ENCODE assay signal across 9 cellular contexts in the genomic region with DNA sequence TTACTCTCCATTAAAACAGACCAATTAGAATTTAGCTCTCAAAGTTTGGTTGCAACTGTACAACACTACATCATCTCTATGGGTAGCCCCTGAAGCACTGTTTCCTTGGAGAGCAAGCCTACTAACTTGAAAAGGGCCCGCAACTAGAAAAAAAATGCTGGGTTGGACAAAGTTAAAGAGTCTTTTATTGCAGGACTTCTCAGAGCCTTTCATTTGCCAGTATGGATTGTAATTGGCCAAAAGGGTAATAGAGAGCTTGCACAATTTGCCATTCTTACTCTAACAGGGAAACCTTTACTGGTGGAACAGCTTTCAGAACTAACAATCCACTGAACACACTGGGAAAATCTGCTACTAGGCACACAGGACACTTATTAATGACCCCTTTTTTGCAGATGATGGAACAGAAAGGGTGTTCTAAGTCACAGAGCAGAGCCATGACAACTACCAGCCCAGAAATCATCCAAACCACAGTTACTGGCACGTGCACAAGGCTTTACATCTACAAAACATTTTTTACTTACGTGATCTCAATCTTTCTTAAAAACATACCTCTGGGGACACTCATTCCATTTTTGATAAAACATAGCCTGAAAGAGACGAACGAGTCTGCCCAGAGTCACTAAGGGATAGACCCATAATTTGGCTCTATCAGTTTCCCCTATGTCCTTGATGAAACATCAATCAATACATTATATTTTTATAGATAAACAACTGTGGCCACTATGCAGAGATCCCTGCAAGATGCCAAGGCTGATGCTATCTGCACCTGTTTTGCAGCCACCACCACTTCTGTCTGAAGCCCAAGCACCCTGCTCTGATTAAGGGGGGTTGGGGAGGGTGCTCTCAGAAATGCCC.
DNase-seq lines count a peak whose midpoint lies in the region; ATAC-seq and TF ChIP-seq lines count a peak whose summit lies in the region.
"Had no signal": no experiment of that assay in that cellular context is flagged by ENCODE, and none has a peak within 500 bp of the region (broad histone marks: within the 10 kb centered on the region; RNA-seq: fewer than 3 reads in every experiment).

No MANE protein-coding gene starts in this region.

- peaks cover 84% of the 10 kb centered on the region for H3K4me1 Mint-ChIP-seq in activated naive CD4-positive, alpha-beta T cell treated with anti-CD3 and anti-CD28 coated beads, Interleukin-2, amount 10 ng/mL, durations not matched to agents 7 days and 5 days
- peaks cover 78% of the 10 kb centered on the region for H3K4me1 Mint-ChIP-seq in activated B cell treated with CpG ODN at 0.5 μM for 24 hours

- H3K27ac ChIP-seq in iPS-18a (ENCODE audit: low read length) (no peak overlapping the region), suprapubic skin (no peak overlapping the region)

- peak overlapping the region; percentile 90 for H3K4me3 Mint-ChIP-seq in activated naive CD4-positive, alpha-beta T cell treated with anti-CD3 and anti-CD28 coated beads, Interleukin-2, amount 10 ng/mL, durations not matched to agents 7 days and 5 days
- peak overlapping the region; percentile 90 for H3K4me3 Mint-ChIP-seq in activated B cell treated with CpG ODN at 0.5 μM for 24 hours

- H3K27me3 ChIP-seq in iPS-18a (ENCODE audit: control insufficient read depth, insufficient read depth, low read length) (peaks cover 36% of the 10 kb centered on the region), suprapubic skin (no peaks in the 10 kb centered on the region)

- H3K4me1 ChIP-seq in iPS-18a (ENCODE audit: control insufficient read depth, low read depth, low read length) (peaks cover 3% of the 10 kb centered on the region), suprapubic skin (peaks cover 57% of the 10 kb centered on the region)

- TF ChIP-seq CTCF in activated B cell treated with CpG ODN at 0.5 μM for 24 hours (IDR thresholded peaks at IDR 0.05) (no peak), suprapubic skin (IDR thresholded peaks at IDR 0.05) (no peak)

- H3K36me3 Mint-ChIP-seq in activated naive CD4-positive, alpha-beta T cell treated with anti-CD3 and anti-CD28 coated beads, Interleukin-2, amount 10 ng/mL, durations not matched to agents 7 days and 5 days, result peaks cover 12% of the 10 kb centered on the region
- no peaks in the 10 kb centered on the region for H3K36me3 Mint-ChIP-seq in activated B cell treated with CpG ODN at 0.5 μM for 24 hours (ENCODE audit: low read depth)

- no peak for TF ChIP-seq POLR2A in suprapubic skin (IDR thresholded peaks at IDR 0.05)

- H3K4me3 ChIP-seq in iPS-18a (ENCODE audit: low read length) (peak overlapping the region; percentile 44), suprapubic skin (peak overlapping the region; percentile 54)

- TF ChIP-seq EP300 in suprapubic skin (IDR thresholded peaks at IDR 0.05), result no peak

- no peak for ATAC-seq in activated B cell treated with CpG ODN at 0.5 μM for 24 hours (ENCODE audit: low read depth)

- H3K27ac Mint-ChIP-seq in activated naive CD4-positive, alpha-beta T cell treated with anti-CD3 and anti-CD28 coated beads, Interleukin-2, amount 10 ng/mL, durations not matched to agents 7 days and 5 days, result peak overlapping the region; percentile 78
- no peak overlapping the region for H3K27ac Mint-ChIP-seq in activated B cell treated with CpG ODN at 0.5 μM for 24 hours

- intact Hi-C loops in activated B cell treated with CpG ODN at 0.5 μM for 24 hours (cut with micrococcal nuclease), result loop anchor here (1.0 to 5.0 kb wide), 4 partner anchors 23 to 232 kb away; no protein-coding TSS in a partner anchor

- CTCF ChIA-PET in activated naive CD4-positive, alpha-beta T cell treated with anti-CD3 and anti-CD28 coated beads, Interleukin-2, amount 10 ng/mL, durations not matched to agents 7 days and 5 days (lab: Charles Lee), result interaction anchor here (1.7 kb wide), 1 partner anchor 86 kb away, joined by 3 read pairs; no protein-coding TSS in a partner anchor
- CTCF ChIA-PET in activated B cell treated with CpG ODN at 0.5 μM for 24 hours (lab: Charles Lee), result interaction anchor here (1.3 kb wide), 1 partner anchor 513 kb away, joined by 3 read pairs; no protein-coding TSS in a partner anchor

- DNase-seq in activated naive CD4-positive, alpha-beta T cell treated with anti-CD3 and anti-CD28 coated beads, Interleukin-2, amount 10 ng/mL, durations not matched to agents 7 days and 5 days, result no peak
- no peak for DNase-seq in activated naive CD4-positive, alpha-beta T cell treated with Interleukin-2 at 50 U/mL for 16 hours
- no peak for DNase-seq in activated B cell treated with CpG ODN at 0.5 μM for 24 hours
- no peak for DNase-seq in suprapubic skin (ENCODE audit: low spot score in 2 of 2)
- DNase-seq in RKO (ENCODE audit: low spot score), result no peak
- DNase-seq in NCI-H1092 (lab: John Stamatoyannopoulos, UW), result no peak
- DNase-seq in NCI-H748 treated with DMSO at 0.1 percent for 48 hours (lab: John Stamatoyannopoulos, UW), result no peak
- DNase-seq: kidney glomerular epithelial cell had no signal

- WGBS in suprapubic skin, result 37% methylated on average over 5 of the region's 5 CpGs

- no peaks in the 10 kb centered on the region for H3K9me3 Mint-ChIP-seq in activated naive CD4-positive, alpha-beta T cell treated with anti-CD3 and anti-CD28 coated beads, Interleukin-2, amount 10 ng/mL, durations not matched to agents 7 days and 5 days
- no peaks in the 10 kb centered on the region for H3K9me3 Mint-ChIP-seq in activated B cell treated with CpG ODN at 0.5 μM for 24 hours

- no peaks in the 10 kb centered on the region for H3K27me3 Mint-ChIP-seq in activated naive CD4-positive, alpha-beta T cell treated with anti-CD3 and anti-CD28 coated beads, Interleukin-2, amount 10 ng/mL, durations not matched to agents 7 days and 5 days
- H3K27me3 Mint-ChIP-seq in activated B cell treated with CpG ODN at 0.5 μM for 24 hours, result no peaks in the 10 kb centered on the region

- H3K9ac ChIP-seq in iPS-18a (ENCODE audit: low read length), result no peak overlapping the region

- H3K36me3 ChIP-seq in iPS-18a (ENCODE audit: control insufficient read depth, low read depth, low read length), result no peaks in the 10 kb centered on the region
- no peaks in the 10 kb centered on the region for H3K36me3 ChIP-seq in suprapubic skin

- POLR2A ChIA-PET in activated B cell treated with CpG ODN at 0.5 μM for 24 hours (lab: Charles Lee), result interaction anchor here (0.6 to 4.4 kb wide), 3 partner anchors 67 to 827 kb away, joined by 3 to 40 read pairs (median 4); no protein-coding TSS in a partner anchor

- H3K9me3 ChIP-seq in iPS-18a (ENCODE audit: control insufficient read depth, low read depth, low read length) (no peaks in the 10 kb centered on the region), suprapubic skin (no peaks in the 10 kb centered on the region)
